In the genomic region with DNA sequence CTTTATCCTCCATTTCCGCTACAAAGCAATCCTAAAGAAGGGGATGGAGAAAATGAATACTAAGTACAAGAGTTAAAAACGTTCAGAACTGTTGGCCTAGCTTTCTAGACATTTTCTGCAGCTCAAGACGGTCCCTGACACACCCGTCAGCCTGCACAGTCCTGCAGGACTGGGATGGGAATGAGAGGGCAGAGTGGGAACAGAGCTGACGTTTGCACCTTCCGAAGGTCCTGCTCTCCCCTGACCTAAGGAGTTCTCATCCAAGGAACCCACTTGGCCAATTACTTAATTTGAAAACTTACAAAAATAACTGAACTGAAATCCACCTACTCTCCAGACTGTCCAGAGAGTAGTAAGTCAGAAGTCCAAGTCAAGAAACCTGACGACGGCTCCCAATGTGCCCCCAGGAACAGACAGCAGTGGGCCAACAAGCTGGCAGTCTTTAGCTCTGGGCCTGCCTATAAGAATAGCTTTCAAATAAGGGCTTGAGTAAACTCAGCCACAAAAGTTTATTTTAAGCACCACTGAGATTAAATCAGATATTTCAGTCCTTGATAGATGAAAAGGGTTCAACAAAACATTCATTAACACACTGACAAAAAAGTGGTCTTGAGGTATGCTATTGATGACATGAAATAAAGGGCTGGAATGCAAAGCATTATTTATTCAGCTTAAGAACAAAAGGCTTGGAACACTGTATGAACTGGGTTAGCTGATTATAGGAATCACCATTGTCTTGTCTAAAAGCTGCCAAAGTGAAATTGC, we compare ENCODE assay signal across 16 cellular contexts.
DNase-seq lines count a peak whose midpoint lies in the region; ATAC-seq and TF ChIP-seq lines count a peak whose summit lies in the region.
"Had no signal": no experiment of that assay in that cellular context is flagged by ENCODE, and none has a peak within 500 bp of the region (broad histone marks: within the 10 kb centered on the region; RNA-seq: fewer than 3 reads in every experiment).

No MANE protein-coding gene starts in this region.

- TF ChIP-seq CTCF in heart right ventricle (IDR thresholded peaks at IDR 0.05), result no peak
- TF ChIP-seq CTCF in progenitor cell of endocrine pancreas (IDR thresholded peaks at IDR 0.05; ENCODE audit: unreplicated experiment), result no peak

- H3K4me1 ChIP-seq in adipocyte (ENCODE audit: control insufficient read depth, insufficient read depth, low read length) (no peaks in the 10 kb centered on the region), heart right ventricle (peaks cover 8 to 61% (median 35%) of the 10 kb centered on the region in 9 donors)
- H3K4me1 ChIP-seq: vagina had no signal

- H3K36me3 Mint-ChIP-seq in progenitor cell of endocrine pancreas (ENCODE audit: insufficient read depth), result peaks cover 36% of the 10 kb centered on the region

- intact Hi-C loops in heart right ventricle (cut with DNase I), result loop anchor here in 5 of 10 donors (5.0 to 10.0 kb wide), 5 partner anchors 64 to 81 kb away; partner anchors contain the start of gene CNKSR3 (in 2 of the 5)

- H3K9me3 Mint-ChIP-seq in progenitor cell of endocrine pancreas (ENCODE audit: low read depth), result peaks cover 12% of the 10 kb centered on the region

- H3K27me3 ChIP-seq in adipocyte (replicated peaks; ENCODE audit: control insufficient read depth, insufficient read depth, low read length) (no peaks in the 10 kb centered on the region), heart right ventricle (no peaks in the 10 kb centered on the region)
- H3K27me3 ChIP-seq: vagina had no signal

- peak in 6 of 8 donors; percentile 23 to 63 (median 42) for ATAC-seq in heart right ventricle
- ATAC-seq: left colon had no signal

- H3K27me3 Mint-ChIP-seq in progenitor cell of endocrine pancreas, result no peaks in the 10 kb centered on the region

- H3K27ac Mint-ChIP-seq in progenitor cell of endocrine pancreas, result peak overlapping the region; percentile 69

- no peaks in the 10 kb centered on the region for H3K9me3 ChIP-seq in adipocyte (ENCODE audit: control insufficient read depth, low read length)
- peaks cover 0 to 5% (median 0%) of the 10 kb centered on the region in 11 donors for H3K9me3 ChIP-seq in heart right ventricle
- H3K9me3 ChIP-seq: vagina had no signal

- WGBS in heart right ventricle, 2 donors, result 52 to 65% methylated on average over 8 of the region's 8 CpGs

- H3K27ac ChIP-seq in heart right ventricle, result peak overlapping the region in 8 of 10 donors; percentile 1 to 68 (median 35)
- H3K27ac ChIP-seq: GM23248, vagina had no signal

- DNase-seq in GM04503 (ENCODE audit: low read depth), result peak; percentile 44
- peak; percentile 28 for DNase-seq in adipocyte (ENCODE audit: low read depth)
- DNase-seq in heart right ventricle, result no peak
- DNase-seq in progenitor cell of endocrine pancreas (ENCODE audit: low spot score, unreplicated experiment), result no peak
- no peak for DNase-seq in GDM1 (lab: John Stamatoyannopoulos, UW)
- no peak for DNase-seq in amniotic stem cell (lab: John Stamatoyannopoulos, UW)
- no peak for DNase-seq in NCI-H1417 treated with DMSO at 0.1 percent for 48 hours (lab: John Stamatoyannopoulos, UW)
- no peak for DNase-seq in HuH-7 (ENCODE audit: low spot score)
- DNase-seq: activated gamma-delta T cell treated with Interleukin-2 at 50 U/mL for 16 hours, hypothalamus, left colon, NCI-H1694, NCI-H446, posterior cingulate gyrus had no signal

- H3K9ac ChIP-seq in adipocyte (ENCODE audit: low read length), result no peak overlapping the region
- H3K9ac ChIP-seq: GM23248 had no signal

- no peak overlapping the region for H3K4me3 Mint-ChIP-seq in progenitor cell of endocrine pancreas (ENCODE audit: low read depth)

- H3K36me3 ChIP-seq in adipocyte (ENCODE audit: control insufficient read depth, insufficient read depth, low read length, severe bottlenecking) (peaks cover 19% of the 10 kb centered on the region), heart right ventricle (peaks cover 0 to 20% (median 0%) of the 10 kb centered on the region in 9 donors)

- no peak overlapping the region for H3K4me3 ChIP-seq in adipocyte (ENCODE audit: low read length)
- H3K4me3 ChIP-seq in heart right ventricle, result no peak overlapping the region
- H3K4me3 ChIP-seq: GM23248, vagina had no signal

- peaks cover 33% of the 10 kb centered on the region for H3K4me1 Mint-ChIP-seq in progenitor cell of endocrine pancreas (ENCODE audit: low read depth)

Comparison
In these comparisons a context has a peak if more than half of its experiments do, and no peak if none do; other contexts are left out.
1. DNase-seq: peak in GM04503 (single experiment) and adipocyte (single experiment); none in heart right ventricle (0 of 2), progenitor cell of endocrine pancreas (single experiment), GDM1 (single experiment), amniotic stem cell (single experiment), NCI-H1417 treated with DMSO at 0.1 percent for 48 hours (single experiment) and HuH-7 (single experiment).